Comparison of ENCODE assay signal across 30 cellular contexts in genomic region chr11:122822241-122822640, GRCh38. TPM values are rescaled to one million over a fixed set of nuclear protein-coding genes. Genes with fewer than 3 reads are reported as not detected.
"Had no signal": no experiment of that assay in that cellular context is flagged by ENCODE, and none has a peak within 500 bp of the region (broad histone marks: within the 10 kb centered on the region; RNA-seq: fewer than 3 reads in every experiment).

No MANE protein-coding gene starts in this region.

- H3K27ac ChIP-seq: dorsolateral prefrontal cortex, esophagus muscularis mucosa, foreskin keratinocyte, gastroesophageal sphincter, heart left ventricle, hepatocyte, neural progenitor cell, parathyroid adenoma, right lobe of liver, thoracic aorta, tibial nerve, upper lobe of left lung, uterus had no signal

- H3K4me3 Mint-ChIP-seq: mesothelial cell of epicardium; naive thymus-derived CD4-positive, alpha-beta T cell; nephron; neural progenitor cell had no signal

- H3K4me3 ChIP-seq: dorsolateral prefrontal cortex, esophagus muscularis mucosa, gastroesophageal sphincter, heart left ventricle, hepatocyte, lung, neural progenitor cell, right lobe of liver, thoracic aorta, tibial nerve, upper lobe of left lung, uterus had no signal

- H3K9me3 ChIP-seq: esophagus muscularis mucosa, right lobe of liver, thoracic aorta, uterus had no signal

- H3K27ac Mint-ChIP-seq: mesothelial cell of epicardium, nephron, neural progenitor cell, progenitor cell of endocrine pancreas had no signal

- DNase-seq: dorsolateral prefrontal cortex; effector CD4-positive, alpha-beta T cell; foreskin keratinocyte; heart left ventricle; kidney; mesenchymal stem cell; naive thymus-derived CD4-positive, alpha-beta T cell; right lobe of liver; small intestine; stimulated activated CD4-positive, alpha-beta T cell treated with anti-CD3 and anti-CD28 coated beads, Interleukin-1b, Interleukin-23, amount 100 ng/mL, for 48 hours; stimulated activated CD4-positive, alpha-beta T cell treated with anti-CD3 and anti-CD28 coated beads, Interleukin-4, amount 100 ng/mL, for 1 hour; stimulated activated CD8-positive, alpha-beta memory T cell treated with anti-CD3 and anti-CD28 coated beads, Interleukin-4, amount 100 ng/mL, for 48 hours; stimulated activated naive CD4-positive, alpha-beta T cell treated with Interleukin-2 at 50 U/mL for 16 hours; upper lobe of left lung; uterus had no signal

- H3K4me1 Mint-ChIP-seq: nephron, neural progenitor cell had no signal

- ATAC-seq: foreskin keratinocyte; gastroesophageal sphincter; heart left ventricle; left lobe of liver; naive thymus-derived CD4-positive, alpha-beta T cell; right lobe of liver had no signal

- H3K27me3 ChIP-seq: dorsolateral prefrontal cortex, esophagus muscularis mucosa, foreskin keratinocyte, gastroesophageal sphincter, heart left ventricle, hepatocyte, neural progenitor cell, right lobe of liver, tibial nerve, upper lobe of left lung, uterus had no signal

- H3K9ac ChIP-seq: neural progenitor cell, parathyroid adenoma had no signal

- H3K4me1 ChIP-seq: neural progenitor cell, right lobe of liver, tibial nerve, uterus had no signal

- H3K36me3 ChIP-seq: esophagus muscularis mucosa, gastroesophageal sphincter, heart left ventricle, neural progenitor cell, right lobe of liver, thoracic aorta, tibial nerve, upper lobe of left lung, uterus had no signal

RNA-seq across cellular contexts. Expression of gene CRTAM, which starts 16.1 kb away (rescaled TPM):
- total RNA-seq: endothelial cell of umbilical vein, epithelial cell of proximal tubule, foreskin keratinocyte, gastroesophageal sphincter, hepatocyte, left lobe of liver, mesothelial cell of epicardium, progenitor cell of endocrine pancreas had no signal
- polyA plus RNA-seq: endothelial cell of umbilical vein, fibroblast of lung, foreskin keratinocyte, hepatocyte had no signal
